8 cellular contexts compared by ENCODE assay signal in genomic region chr17:44219126-44219635, GRCh38. TPM values are rescaled to one million over a fixed set of nuclear protein-coding genes. Genes with fewer than 3 reads are reported as not detected.
DNase-seq lines count a peak whose midpoint lies in the region; ATAC-seq and TF ChIP-seq lines count a peak whose summit lies in the region.

No MANE protein-coding gene starts in this region.

- H3K9me2 ChIP-seq in OCI-LY1 (ENCODE audit: low read depth, low read length), result no peaks in the 10 kb centered on the region

- H3K27me3 ChIP-seq in OCI-LY1 (ENCODE audit: insufficient read depth, low read length) (no peaks in the 10 kb centered on the region), neural progenitor cell (no peaks in the 10 kb centered on the region)

- H3K27ac Mint-ChIP-seq in activated T-cell treated with anti-CD3 and anti-CD28 coated beads, Interleukin-2, amount 50 U/mL, for 24 hours, result no peak overlapping the region
- H3K27ac Mint-ChIP-seq in neural progenitor cell, result no peak overlapping the region

- H3K4me3 Mint-ChIP-seq in activated T-cell treated with anti-CD3 and anti-CD28 coated beads, Interleukin-2, amount 50 U/mL, for 24 hours, result peak overlapping the region; percentile 58
- H3K4me3 Mint-ChIP-seq in neural progenitor cell, result no peak overlapping the region

- H4K20me1 ChIP-seq in OCI-LY1 (ENCODE audit: insufficient read depth, low read length), result no peaks in the 10 kb centered on the region
- H4K20me1 ChIP-seq in neural progenitor cell (ENCODE audit: low read depth), result peaks cover 59% of the 10 kb centered on the region

- ATAC-seq in GM18498 (IDR thresholded peaks at IDR 0.05; ENCODE audit: unreplicated experiment), result peak; percentile 38
- peak; percentile 23 for ATAC-seq in HG03039 (IDR thresholded peaks at IDR 0.05; ENCODE audit: unreplicated experiment)

- no peak for DNase-seq in AG09309 (ENCODE audit: low read depth)
- DNase-seq in activated T-cell treated with anti-CD3 and anti-CD28 coated beads, Interleukin-2, amount 50 U/mL, for 24 hours, result no peak
- peak; percentile 53 for DNase-seq in fibroblast of peridontal ligament (ENCODE audit: extremely low read depth)
- peak; percentile 93 for DNase-seq in neural progenitor cell (ENCODE audit: low spot score)

- H3K9me3 ChIP-seq in OCI-LY1 (ENCODE audit: low read length) (no peaks in the 10 kb centered on the region), neural progenitor cell (ENCODE audit: low read depth) (no peaks in the 10 kb centered on the region)

- peak overlapping the region; percentile 77 for H3K4me3 ChIP-seq in AG09309 (ENCODE audit: control insufficient read depth, low read depth, low read length)
- peak overlapping the region; percentile 86 for H3K4me3 ChIP-seq in OCI-LY1 (ENCODE audit: low read depth, low read length, poor library complexity, severe bottlenecking)
- peak overlapping the region; percentile 86 for H3K4me3 ChIP-seq in neural progenitor cell
- peak overlapping the region; percentile 95 for H3K4me3 ChIP-seq in urinary bladder (ENCODE audit: low read depth, low read length)

- H3K27ac ChIP-seq in OCI-LY1 (ENCODE audit: low read depth, low read length, poor library complexity, severe bottlenecking) (peak overlapping the region; percentile 85), neural progenitor cell (peak overlapping the region; percentile 95), urinary bladder (ENCODE audit: low read depth) (peak overlapping the region; percentile 96)

- peaks cover 51% of the 10 kb centered on the region for H3K36me3 Mint-ChIP-seq in activated T-cell treated with anti-CD3 and anti-CD28 coated beads, Interleukin-2, amount 50 U/mL, for 24 hours (ENCODE audit: low read depth)
- peaks cover 7% of the 10 kb centered on the region for H3K36me3 Mint-ChIP-seq in neural progenitor cell

- H2AFZ ChIP-seq in OCI-LY1 (ENCODE audit: low read length) (no peak overlapping the region), neural progenitor cell (replicated peaks) (no peak overlapping the region)

- peaks cover 42% of the 10 kb centered on the region for H3K4me1 Mint-ChIP-seq in activated T-cell treated with anti-CD3 and anti-CD28 coated beads, Interleukin-2, amount 50 U/mL, for 24 hours (ENCODE audit: low read depth)
- H3K4me1 Mint-ChIP-seq in neural progenitor cell, result peaks cover 26% of the 10 kb centered on the region

- peaks cover 39% of the 10 kb centered on the region for H3K4me1 ChIP-seq in OCI-LY1 (ENCODE audit: insufficient read depth, low read length, severe bottlenecking)
- H3K4me1 ChIP-seq in neural progenitor cell, result peaks cover 10% of the 10 kb centered on the region
- H3K4me1 ChIP-seq in urinary bladder (ENCODE audit: insufficient read depth), result no peaks in the 10 kb centered on the region

- TF ChIP-seq CTCF in AG09309 (IDR thresholded peaks at IDR 0.05; ENCODE audit: control insufficient read depth, insufficient read depth, low read depth, low read length, missing control alignments) (peak; percentile 16), OCI-LY1 (IDR thresholded peaks at IDR 0.05; ENCODE audit: low read length) (no peak), neural progenitor cell (IDR thresholded peaks at IDR 0.05) (peak; percentile 50)

- H3K9me3 Mint-ChIP-seq in activated T-cell treated with anti-CD3 and anti-CD28 coated beads, Interleukin-2, amount 50 U/mL, for 24 hours, result no peaks in the 10 kb centered on the region
- H3K9me3 Mint-ChIP-seq in neural progenitor cell, result no peaks in the 10 kb centered on the region

- H3K9ac ChIP-seq in OCI-LY1 (ENCODE audit: low read length) (peak overlapping the region; percentile 99), neural progenitor cell (peak overlapping the region; percentile 88)

- no peaks in the 10 kb centered on the region for H3F3A ChIP-seq in OCI-LY1 (ENCODE audit: insufficient read depth, low read length)
- H3F3A ChIP-seq in neural progenitor cell (ENCODE audit: low read depth), result peaks cover 38% of the 10 kb centered on the region

- no peaks in the 10 kb centered on the region for H3K27me3 Mint-ChIP-seq in activated T-cell treated with anti-CD3 and anti-CD28 coated beads, Interleukin-2, amount 50 U/mL, for 24 hours
- H3K27me3 Mint-ChIP-seq in neural progenitor cell (ENCODE audit: insufficient read depth, low read depth), result peaks cover 12% of the 10 kb centered on the region

- H3K36me3 ChIP-seq in OCI-LY1 (ENCODE audit: insufficient read depth, low read length) (peaks cover 38% of the 10 kb centered on the region), neural progenitor cell (no peaks in the 10 kb centered on the region), urinary bladder (ENCODE audit: insufficient read depth) (no peaks in the 10 kb centered on the region)

- WGBS in urinary bladder, result under 1% methylated on average over 79 of the region's 79 CpGs

- H3K79me2 ChIP-seq in OCI-LY1 (ENCODE audit: insufficient read depth, low read length), result peaks cover 19% of the 10 kb centered on the region
- H3K79me2 ChIP-seq in neural progenitor cell (ENCODE audit: low read depth), result peaks cover 73% of the 10 kb centered on the region

- H3K4me2 ChIP-seq in OCI-LY1 (ENCODE audit: low read length) (peak overlapping the region; percentile 46; the same call in 1 of the 2 replicates), neural progenitor cell (peak overlapping the region; percentile 92)

RNA-seq across cellular contexts. Expression of gene UBTF, which starts 0.3 kb away (rescaled TPM):
- 23.7 and 32.9 TPM in 2 replicates for total RNA-seq in neural progenitor cell (ENCODE audit: low replicate concordance)
- 54.4 TPM for total RNA-seq in urinary bladder
- polyA plus RNA-seq in urinary bladder, result 76.9 TPM

RNA-seq across cellular contexts. Expression of gene ATXN7L3, which starts 19.5 kb away (rescaled TPM):
- 38.9 and 73.6 TPM in 2 replicates for total RNA-seq in neural progenitor cell (ENCODE audit: low replicate concordance)
- total RNA-seq in urinary bladder, result 20.0 TPM
- polyA plus RNA-seq in urinary bladder, result 47.4 TPM

RNA-seq across cellular contexts. Expression of gene TMUB2, which starts 32.4 kb away (rescaled TPM):
- 16.6 and 26.3 TPM in 2 replicates for total RNA-seq in neural progenitor cell (ENCODE audit: low replicate concordance)
- total RNA-seq in urinary bladder, result 20.2 TPM
- polyA plus RNA-seq in urinary bladder, result 48.7 TPM

RNA-seq across cellular contexts. Expression of gene ASB16, which starts 48.7 kb away (rescaled TPM):
- total RNA-seq in neural progenitor cell (ENCODE audit: low replicate concordance) (not detected in 2 replicates), urinary bladder (0.69 TPM)
- 1.2 TPM for polyA plus RNA-seq in urinary bladder

RNA-seq across cellular contexts. Expression of gene SLC4A1, which starts 48.8 kb away (rescaled TPM):
- total RNA-seq in neural progenitor cell (ENCODE audit: low replicate concordance) (not detected in 2 replicates), urinary bladder (6.7 TPM)
- polyA plus RNA-seq in urinary bladder, result not detected

Comparison
In these comparisons a context has a peak if more than half of its experiments do, and no peak if none do; other contexts are left out.
1. DNase-seq: peak in fibroblast of peridontal ligament (single experiment) and neural progenitor cell (single experiment); none in AG09309 (single experiment) and activated T-cell treated with anti-CD3 and anti-CD28 coated beads, Interleukin-2, amount 50 U/mL, for 24 hours (single experiment).
2. Peak in every context shown above with its lines, with median percentiles within 50 percentile points of each other: H3K4me3 ChIP-seq and H3K27ac ChIP-seq.